In genomic region chr2:11872948-11873269, GRCh38 we compare ENCODE assay signal across 17 cellular contexts.
DNase-seq lines count a peak whose midpoint lies in the region; ATAC-seq and TF ChIP-seq lines count a peak whose summit lies in the region.
"Had no signal": no experiment of that assay in that cellular context is flagged by ENCODE, and none has a peak within 500 bp of the region (broad histone marks: within the 10 kb centered on the region; RNA-seq: fewer than 3 reads in every experiment).

No MANE protein-coding gene starts in this region.

- no peaks in the 10 kb centered on the region for H3F3A ChIP-seq in GM23248 (ENCODE audit: insufficient read depth)

- H3K9me1 ChIP-seq in IMR-90 (ENCODE audit: insufficient read depth, low read length): no peaks in the 10 kb centered on the region

- H3K27ac ChIP-seq in IMR-90 (ENCODE audit: insufficient read depth, low read length) (no peak overlapping the region), SK-N-MC (peak overlapping the region; percentile 75; the same call in 1 of the 2 replicates), GM23248 (no peak overlapping the region)
- H3K27ac ChIP-seq: BLaER1 had no signal

- H4K20me1 ChIP-seq in IMR-90 (ENCODE audit: insufficient read depth, low read length): no peaks in the 10 kb centered on the region
- no peaks in the 10 kb centered on the region for H4K20me1 ChIP-seq in GM23248 (ENCODE audit: insufficient read depth)
- H4K20me1 ChIP-seq: BLaER1 had no signal

- no TSS peak for BruUV-seq in IMR-90 (replicated peaks; lab: Mats Ljungman, UMichigan)

- H3K79me1 ChIP-seq in IMR-90 (ENCODE audit: low read depth in 1 of 2, low read length in 2 of 2): no peaks in the 10 kb centered on the region

- no peak for TF ChIP-seq RAD21 in IMR-90 (IDR thresholded peaks at IDR 0.05; ENCODE audit: low read length)

- H3K14ac ChIP-seq in IMR-90 (replicated peaks; ENCODE audit: low read depth, low read length): no peak overlapping the region

- H3K23ac ChIP-seq in IMR-90 (ENCODE audit: low read depth, low read length): no peak overlapping the region

- H3K36me3 ChIP-seq in IMR-90 (ENCODE audit: control insufficient read depth, insufficient read depth, low read length): no peaks in the 10 kb centered on the region
- no peaks in the 10 kb centered on the region for H3K36me3 ChIP-seq in SK-N-MC (ENCODE audit: insufficient read depth, low read length)
- H3K36me3 ChIP-seq in GM23248 (ENCODE audit: low read depth): no peaks in the 10 kb centered on the region
- H3K36me3 ChIP-seq: BLaER1 had no signal

- H3K56ac ChIP-seq in IMR-90 (ENCODE audit: extremely low read depth, insufficient read depth, low read length): no peak overlapping the region

- no peak for TF ChIP-seq POLR2A in IMR-90 (IDR thresholded peaks at IDR 0.05; ENCODE audit: low read depth, low read length)

- H3K9ac ChIP-seq in IMR-90 (ENCODE audit: low read depth, low read length) (no peak overlapping the region), SK-N-MC (ENCODE audit: insufficient read length) (no peak overlapping the region), GM23248 (no peak overlapping the region)
- H3K9ac ChIP-seq: BLaER1 had no signal

- dilution Hi-C loops in IMR-90 (cut with HindIII; ENCODE audit: low sequenced_read_pairs, unreplicated experiment): no loop called here

- H2BK20ac ChIP-seq in IMR-90 (ENCODE audit: low read depth, low read length): no peak overlapping the region

- no peak overlapping the region for H4K91ac ChIP-seq in IMR-90 (ENCODE audit: insufficient read depth, low read depth, low read length)

- no peaks in the 10 kb centered on the region for H3K9me2 ChIP-seq in GM23248 (ENCODE audit: insufficient read depth)

- peaks cover 1% of the 10 kb centered on the region; the same call in 1 of the 2 replicates for H3K9me3 ChIP-seq in IMR-90 (ENCODE audit: control insufficient read depth, insufficient read depth, low read length)
- H3K9me3 ChIP-seq in SK-N-MC (ENCODE audit: low read depth, low read length): no peaks in the 10 kb centered on the region
- no peaks in the 10 kb centered on the region for H3K9me3 ChIP-seq in GM23248 (ENCODE audit: low read depth)
- H3K9me3 ChIP-seq: Caco-2 had no signal

- no CpG with 5 or more reads among the region's 2 CpGs for WGBS in IMR-90 (ENCODE audit: extremely low coverage in 2 of 2, insufficient read length in 1 of 2), 2 experiments
- WGBS in GM23248 (ENCODE audit: low coverage in 1 of 2, low lambda C conversion rate in 2 of 2, missing lambda C conversion rate in 2 of 2), 2 experiments: 78 to 83% methylated on average over 2 of the region's 2 CpGs

- H3K4me1 ChIP-seq in IMR-90 (ENCODE audit: control insufficient read depth, insufficient read depth, low read length): peaks cover 4% of the 10 kb centered on the region
- H3K4me1 ChIP-seq in GM23248 (ENCODE audit: insufficient read depth): 0 out of 2 replicates have a peak, but pooled peaks cover 4% of the 10 kb centered on the region

- no peak overlapping the region for H2BK15ac ChIP-seq in IMR-90 (ENCODE audit: low read depth, low read length)

- peak overlapping the region; percentile 66 for H3K18ac ChIP-seq in IMR-90 (ENCODE audit: low read depth, low read length)

- no peak overlapping the region; the same call in 1 of the 2 replicates for H4K5ac ChIP-seq in IMR-90 (ENCODE audit: low read depth, low read length)

- POLR2A ChIA-PET in IMR-90 (lab: Charles Lee; ENCODE audit: unreplicated experiment): no interaction called here

- no peak overlapping the region for H3K4me2 ChIP-seq in IMR-90 (ENCODE audit: low read depth, low read length)
- H3K4me2 ChIP-seq in GM23248 (ENCODE audit: unreplicated experiment): no peak overlapping the region
- H3K4me2 ChIP-seq: BLaER1 had no signal

- in situ Hi-C loops in IMR-90 (cut with MboI; ENCODE audit: low sequenced_read_pairs) (no loop called here), GM23248 (cut with MboI) (no loop called here)

- CTCF ChIA-PET in IMR-90 (lab: Yijun Ruan, JAX): no interaction called here

- no peak overlapping the region for H2BK120ac ChIP-seq in IMR-90 (ENCODE audit: low read depth, low read length)

- ATAC-seq in IMR-90 (ENCODE audit: low read depth): no peak
- no peak for ATAC-seq in GM19023 (IDR thresholded peaks at IDR 0.05; ENCODE audit: unreplicated experiment)
- ATAC-seq: SK-N-SH treated with all-trans-retinoic acid at 6 μM for 48 hours had no signal

- no peak overlapping the region for H2BK5ac ChIP-seq in IMR-90 (ENCODE audit: low read depth, low read length, poor library complexity, severe bottlenecking)

- H4K8ac ChIP-seq in IMR-90 (ENCODE audit: low read depth in 2 of 2, low read length in 2 of 2): no peak overlapping the region

- H3K27me3 ChIP-seq in IMR-90 (ENCODE audit: control insufficient read depth, insufficient read depth, low read length) (peaks cover 13% of the 10 kb centered on the region), GM23248 (replicated peaks; ENCODE audit: insufficient read depth) (peaks cover 6% of the 10 kb centered on the region; the same call in 1 of the 2 replicates)
- H3K27me3 ChIP-seq: BLaER1 had no signal

- H3K79me2 ChIP-seq in GM23248 (ENCODE audit: insufficient read depth): no peaks in the 10 kb centered on the region

- H3K4me3 ChIP-seq in IMR-90 (ENCODE audit: insufficient read depth, low read depth, low read length) (no peak overlapping the region), SK-N-MC (peak overlapping the region; percentile 68), GM23248 (no peak overlapping the region)
- H3K4me3 ChIP-seq: BLaER1 had no signal

- no peak overlapping the region for H2AFZ ChIP-seq in IMR-90 (replicated peaks; ENCODE audit: low read length, poor library complexity)
- H2AFZ ChIP-seq in GM23248: no peak overlapping the region

- H2AK9ac ChIP-seq in IMR-90 (replicated peaks; ENCODE audit: low read depth, low read length, poor library complexity): no peak overlapping the region

- H3K4ac ChIP-seq in IMR-90 (ENCODE audit: low read depth, low read length): no peak overlapping the region

- TF ChIP-seq CTCF in IMR-90 (conservative IDR thresholded peaks at IDR 0.05; ENCODE audit: low read depth, low read length): no peak

- H2AK5ac ChIP-seq in IMR-90 (ENCODE audit: low read depth, low read length): no peak overlapping the region

- intact Hi-C loops in IMR-90 (cut with micrococcal nuclease): no loop called here

- DNase-seq in IMR-90: no peak
- DNase-seq in SK-N-MC (ENCODE audit: low read depth, low spot score): no peak
- DNase-seq in islet precursor cell: peak; percentile 10
- DNase-seq in iPS-NIHi11 (ENCODE audit: low spot score): no peak
- DNase-seq in hippocampal formation (lab: John Stamatoyannopoulos, UW): no peak
- no peak for DNase-seq in GM23248
- DNase-seq: Caco-2, H9, HFFc6, Karpas-422, NCI-H1694, NCI-H2081 treated with DMSO at 0.1 percent for 48 hours, NCI-H2171 treated with DMSO at 0.1 percent for 48 hours, NCI-H524 treated with DMSO at 0.1 percent for 48 hours had no signal

TF ChIP-seq in IMR-90, 13 proteins besides CTCF, POLR2A, EP300 and RAD21:
- no peak for TF ChIP-seq MXI1 (IDR thresholded peaks at IDR 0.05; ENCODE audit: borderline replicate concordance, low read depth, low read length)
- no peak for TF ChIP-seq ELK1 (IDR thresholded peaks at IDR 0.05; ENCODE audit: borderline replicate concordance, low read depth, low read length)
- no peak for TF ChIP-seq MAZ (IDR thresholded peaks at IDR 0.05; ENCODE audit: borderline replicate concordance, low read depth, low read length)
- TF ChIP-seq SMC3 (IDR thresholded peaks at IDR 0.05; ENCODE audit: low read depth, low read length): no peak
- no peak for TF ChIP-seq BHLHE40 (IDR thresholded peaks at IDR 0.05; ENCODE audit: low read depth, low read length)
- TF ChIP-seq MAFK (IDR thresholded peaks at IDR 0.05; ENCODE audit: low read depth, low read length): no peak
- no peak for TF ChIP-seq USF2 (IDR thresholded peaks at IDR 0.05; ENCODE audit: low read depth, low read length)
- no peak for TF ChIP-seq NFE2L2 (IDR thresholded peaks at IDR 0.05; ENCODE audit: low read depth, low read length)
- no peak for TF ChIP-seq RCOR1 (IDR thresholded peaks at IDR 0.05; ENCODE audit: insufficient replicate concordance, low read length)
- no peak for TF ChIP-seq CEBPB (IDR thresholded peaks at IDR 0.05; ENCODE audit: low read depth, low read length)
- TF ChIP-seq FOS (IDR thresholded peaks at IDR 0.05; ENCODE audit: low read depth, low read length): no peak
- TF ChIP-seq CHD1 (IDR thresholded peaks at IDR 0.05; ENCODE audit: low read depth, low read length): no peak
- TF ChIP-seq RFX5 (IDR thresholded peaks at IDR 0.05; ENCODE audit: low read depth, low read length): no peak
